20 cellular contexts compared by ENCODE assay signal in the genomic region with DNA sequence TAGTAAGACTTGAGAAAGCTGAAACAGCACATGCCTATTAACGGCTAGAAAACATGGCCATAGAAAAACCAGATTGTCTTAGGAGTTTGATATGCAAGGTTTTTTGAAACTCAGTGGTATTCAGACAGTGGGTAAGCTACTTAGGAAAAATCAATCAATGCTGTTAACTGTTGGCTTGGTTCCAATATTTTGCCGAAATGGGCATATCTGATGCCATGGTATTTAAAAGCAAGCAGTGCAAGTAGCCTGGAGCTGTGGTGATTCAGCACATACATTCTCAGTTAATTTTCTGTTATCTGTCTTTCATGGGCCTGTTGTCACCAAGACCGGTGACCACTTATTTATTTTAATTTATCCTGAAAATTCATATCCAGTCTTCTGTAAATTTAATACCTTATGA. TPM values are rescaled to one million over a fixed set of nuclear protein-coding genes. Genes with fewer than 3 reads are reported as not detected.
"Had no signal": no experiment of that assay in that cellular context is flagged by ENCODE, and none has a peak within 500 bp of the region (broad histone marks: within the 10 kb centered on the region; RNA-seq: fewer than 3 reads in every experiment).

No MANE protein-coding gene starts in this region.

- H3K4me3 ChIP-seq: ascending aorta, thyroid gland had no signal

- H3K36me3 ChIP-seq: ascending aorta, neutrophil, thyroid gland had no signal

- H3K4me3 Mint-ChIP-seq: activated naive CD4-positive, alpha-beta T cell treated with anti-CD3 and anti-CD28 coated beads for 36 hours; activated naive CD8-positive, alpha-beta T cell treated with anti-CD3 and anti-CD28 coated beads, Interleukin-2, amount 50 U/mL, for 24 hours; effector memory CD8-positive, alpha-beta T cell; immature natural killer cell; naive thymus-derived CD8-positive, alpha-beta T cell; stimulated activated naive B cell treated with anti-CD40 and anti-IgM and Interleukin-4, amounts not matched to agents 10 μg/mL and 1 μg/mL and 100 μg/mL, for 72 hours had no signal

- H3K27ac ChIP-seq: ascending aorta, neutrophil, parathyroid adenoma, thyroid gland had no signal

- H3K9me3 Mint-ChIP-seq: activated naive CD8-positive, alpha-beta T cell treated with anti-CD3 and anti-CD28 coated beads, Interleukin-2, amount 50 U/mL, for 24 hours had no signal

- H3K4me1 ChIP-seq: ascending aorta, parathyroid adenoma, thyroid gland had no signal

- DNase-seq: activated CD4-positive, alpha-beta T cell treated with anti-CD3 and anti-CD28 coated beads, Interleukin-2, amount 50 U/mL, for 1 hour; activated naive CD4-positive, alpha-beta T cell treated with anti-CD3 and anti-CD28 coated beads for 36 hours; activated naive CD8-positive, alpha-beta T cell treated with anti-CD3 and anti-CD28 coated beads, Interleukin-2, amount 50 U/mL, for 24 hours; dermis blood vessel endothelial cell; effector memory CD8-positive, alpha-beta T cell; head of caudate nucleus; immature natural killer cell; mesenchymal stem cell; naive thymus-derived CD8-positive, alpha-beta T cell; stimulated activated CD4-positive, alpha-beta T cell treated with anti-CD3 and anti-CD28 coated beads, Interleukin-4, amount 100 ng/mL, for 1 hour; stimulated activated naive B cell treated with anti-CD40 and anti-IgM and Interleukin-4, amounts not matched to agents 10 μg/mL and 1 μg/mL and 100 μg/mL, for 72 hours; thyroid gland had no signal

- H3K27me3 ChIP-seq: ascending aorta, neutrophil, thyroid gland had no signal

- H3K9me3 ChIP-seq: ascending aorta, neutrophil, thyroid gland had no signal

- H2AFZ ChIP-seq: parathyroid adenoma had no signal

- H3K4me1 Mint-ChIP-seq: activated naive CD8-positive, alpha-beta T cell treated with anti-CD3 and anti-CD28 coated beads, Interleukin-2, amount 50 U/mL, for 24 hours; immature natural killer cell had no signal

- FAIRE-seq: bronchial epithelial cell, frontal cortex, urothelium cell line had no signal

- H3K9ac ChIP-seq: parathyroid adenoma had no signal

- H3K27ac Mint-ChIP-seq: activated naive CD4-positive, alpha-beta T cell treated with anti-CD3 and anti-CD28 coated beads for 36 hours; activated naive CD8-positive, alpha-beta T cell treated with anti-CD3 and anti-CD28 coated beads, Interleukin-2, amount 50 U/mL, for 24 hours; effector memory CD8-positive, alpha-beta T cell; immature natural killer cell; naive thymus-derived CD8-positive, alpha-beta T cell; stimulated activated naive B cell treated with anti-CD40 and anti-IgM and Interleukin-4, amounts not matched to agents 10 μg/mL and 1 μg/mL and 100 μg/mL, for 72 hours had no signal

- ATAC-seq: activated naive CD8-positive, alpha-beta T cell treated with anti-CD3 and anti-CD28 coated beads, Interleukin-2, amount 50 U/mL, for 24 hours; effector memory CD8-positive, alpha-beta T cell; naive thymus-derived CD8-positive, alpha-beta T cell; stimulated activated naive B cell treated with anti-CD40 and anti-IgM and Interleukin-4, amounts not matched to agents 10 μg/mL and 1 μg/mL and 100 μg/mL, for 72 hours had no signal

- H3K79me2 ChIP-seq: parathyroid adenoma had no signal

- H3K36me3 Mint-ChIP-seq: immature natural killer cell had no signal

RNA-seq across cellular contexts. Expression of gene SUCNR1, which starts 17.3 kb away (rescaled TPM):
- total RNA-seq: activated naive CD4-positive, alpha-beta T cell treated with anti-CD3 and anti-CD28 coated beads for 36 hours; bronchial epithelial cell; dermis blood vessel endothelial cell; naive thymus-derived CD8-positive, alpha-beta T cell had no signal

RNA-seq across cellular contexts. Expression of gene AADAC, which starts 42.2 kb away (rescaled TPM):
- total RNA-seq: activated CD8-positive, alpha-beta memory T cell treated with anti-CD3 and anti-CD28 coated beads for 36 hours; activated naive CD4-positive, alpha-beta T cell treated with anti-CD3 and anti-CD28 coated beads for 36 hours; bronchial epithelial cell; cerebellum; dermis blood vessel endothelial cell; frontal cortex; naive thymus-derived CD8-positive, alpha-beta T cell; thyroid gland had no signal
